In the genomic region with DNA sequence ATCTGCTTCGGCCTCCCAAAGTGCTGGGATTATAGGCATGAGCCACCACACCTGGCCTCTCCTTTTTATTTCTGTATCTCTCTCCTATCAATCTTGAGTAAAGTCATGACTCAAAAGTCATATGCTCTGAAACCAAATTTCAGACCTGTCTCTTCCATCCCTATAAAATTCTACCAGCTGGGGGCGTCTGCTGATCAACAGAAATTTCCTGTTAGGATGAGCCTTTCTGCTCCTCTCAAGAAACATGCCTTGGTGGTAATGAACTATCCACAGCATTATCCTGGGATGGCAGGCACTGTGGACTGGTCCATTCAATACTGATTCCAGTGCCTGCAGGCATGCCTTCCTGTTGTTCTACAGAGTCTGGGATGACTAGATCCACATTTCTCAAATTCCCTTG, we compare ENCODE assay signal across 15 cellular contexts.
DNase-seq lines count a peak whose midpoint lies in the region; ATAC-seq and TF ChIP-seq lines count a peak whose summit lies in the region.
"Had no signal": no experiment of that assay in that cellular context is flagged by ENCODE, and none has a peak within 500 bp of the region (broad histone marks: within the 10 kb centered on the region; RNA-seq: fewer than 3 reads in every experiment).

No MANE protein-coding gene starts in this region.

- H3K9ac ChIP-seq in MM.1S (ENCODE audit: low read length) = no peak overlapping the region

- H3K4me1 Mint-ChIP-seq in neural crest cell = no peaks in the 10 kb centered on the region
- H3K4me1 Mint-ChIP-seq: activated CD4-positive, alpha-beta T cell treated with anti-CD3 and anti-CD28 coated beads, Interleukin-2, amount 10 ng/mL, durations not matched to agents 24 days and 14 days had no signal

- no peaks in the 10 kb centered on the region for H3K9me3 Mint-ChIP-seq in neural crest cell
- H3K9me3 Mint-ChIP-seq: activated CD4-positive, alpha-beta T cell treated with anti-CD3 and anti-CD28 coated beads, Interleukin-2, amount 10 ng/mL, durations not matched to agents 24 days and 14 days had no signal

- H3K4me3 ChIP-seq in MM.1S (ENCODE audit: low read length) (no peak overlapping the region), WERI-Rb-1 (ENCODE audit: low read depth, low read length) (no peak overlapping the region)
- H3K4me3 ChIP-seq: tibial artery had no signal

- H2AFZ ChIP-seq in MM.1S (ENCODE audit: low read length) = no peak overlapping the region

- H3K27ac Mint-ChIP-seq in neural crest cell (ENCODE audit: unreplicated experiment) = no peak overlapping the region
- H3K27ac Mint-ChIP-seq: activated CD4-positive, alpha-beta T cell treated with anti-CD3 and anti-CD28 coated beads, Interleukin-2, amount 10 ng/mL, durations not matched to agents 24 days and 14 days had no signal

- no peaks in the 10 kb centered on the region for H3K36me3 ChIP-seq in MM.1S (replicated peaks; ENCODE audit: insufficient read depth, low read length)
- H3K36me3 ChIP-seq in WERI-Rb-1 = no peaks in the 10 kb centered on the region
- H3K36me3 ChIP-seq: tibial artery had no signal

- no peak for ATAC-seq in HG02938 (IDR thresholded peaks at IDR 0.05; ENCODE audit: unreplicated experiment)

- DNase-seq in NCI-H2081 (lab: John Stamatoyannopoulos, UW) (peak; percentile 3 to 38), NCI-H2081 treated with DMSO at 0.1 percent for 48 hours (lab: John Stamatoyannopoulos, UW) (no peak), MM.1S (peak; percentile 45), WERI-Rb-1 (peak; percentile 35), neural crest cell (ENCODE audit: low read depth, low spot score) (no peak), GDM1 (lab: John Stamatoyannopoulos, UW) (no peak)
- DNase-seq in stimulated activated CD4-positive, alpha-beta T cell treated with anti-CD3 and anti-CD28 coated beads, Interleukin-2, amount 100 ng/mL, for 24 hours = no peak
- DNase-seq: activated CD4-positive, alpha-beta T cell treated with anti-CD3 and anti-CD28 coated beads, Interleukin-2, amount 10 ng/mL, durations not matched to agents 24 days and 14 days; DMS79 treated with DMSO at 0.1 percent for 48 hours; KG1; mammary epithelial cell; NCI-H510A; T-helper 1 cell; tibial artery had no signal

- H3K36me3 Mint-ChIP-seq in neural crest cell (ENCODE audit: low read depth) = no peaks in the 10 kb centered on the region

- TF ChIP-seq CTCF in MM.1S (IDR thresholded peaks at IDR 0.05; ENCODE audit: low read length) = peak; percentile 40
- peak; percentile 37; the same call in 1 of the 2 replicates for TF ChIP-seq CTCF in WERI-Rb-1 (IDR thresholded peaks at IDR 0.05; ENCODE audit: low read depth, low read length)
- peak; percentile 41 for TF ChIP-seq CTCF in neural crest cell (conservative IDR thresholded peaks at IDR 0.05)

- no peaks in the 10 kb centered on the region for H4K20me1 ChIP-seq in MM.1S (ENCODE audit: insufficient read depth, low read length)

- peaks cover 9% of the 10 kb centered on the region for H3K27me3 Mint-ChIP-seq in neural crest cell (ENCODE audit: low read depth)
- H3K27me3 Mint-ChIP-seq: activated CD4-positive, alpha-beta T cell treated with anti-CD3 and anti-CD28 coated beads, Interleukin-2, amount 10 ng/mL, durations not matched to agents 24 days and 14 days had no signal

- H3K27ac ChIP-seq in MM.1S (ENCODE audit: low read length) = no peak overlapping the region
- no peak overlapping the region for H3K27ac ChIP-seq in WERI-Rb-1
- H3K27ac ChIP-seq: tibial artery had no signal

- H3K4me3 Mint-ChIP-seq in neural crest cell = no peak overlapping the region
- H3K4me3 Mint-ChIP-seq: activated CD4-positive, alpha-beta T cell treated with anti-CD3 and anti-CD28 coated beads, Interleukin-2, amount 10 ng/mL, durations not matched to agents 24 days and 14 days had no signal

- no peak overlapping the region for H3K4me2 ChIP-seq in MM.1S (ENCODE audit: low read depth, low read length)

- no peaks in the 10 kb centered on the region for H3F3A ChIP-seq in MM.1S (ENCODE audit: insufficient read depth, low read length)

- H3K9me2 ChIP-seq in MM.1S (replicated peaks; ENCODE audit: insufficient read depth, low read length) = no peaks in the 10 kb centered on the region

- no peaks in the 10 kb centered on the region for H3K79me2 ChIP-seq in MM.1S (ENCODE audit: low read length)

- H3K9me3 ChIP-seq in MM.1S (replicated peaks; ENCODE audit: insufficient read depth, low read length) (no peaks in the 10 kb centered on the region), WERI-Rb-1 (ENCODE audit: severe bottlenecking) (no peaks in the 10 kb centered on the region)
- H3K9me3 ChIP-seq: tibial artery had no signal

- H3K27me3 ChIP-seq in MM.1S (replicated peaks; ENCODE audit: insufficient read depth, low read length) = no peaks in the 10 kb centered on the region
- H3K27me3 ChIP-seq in WERI-Rb-1 (ENCODE audit: insufficient read depth, low read depth, severe bottlenecking) = no peaks in the 10 kb centered on the region
- H3K27me3 ChIP-seq: tibial artery had no signal

- no peaks in the 10 kb centered on the region for H3K4me1 ChIP-seq in MM.1S (ENCODE audit: low read length)
- H3K4me1 ChIP-seq: tibial artery had no signal

Comparison
In these comparisons a context has a peak if more than half of its experiments do, and no peak if none do; other contexts are left out.
1. DNase-seq: peak in NCI-H2081 (2 of 2), MM.1S (single experiment) and WERI-Rb-1 (single experiment); none in NCI-H2081 treated with DMSO at 0.1 percent for 48 hours (single experiment), neural crest cell (single experiment), GDM1 (single experiment) and stimulated activated CD4-positive, alpha-beta T cell treated with anti-CD3 and anti-CD28 coated beads, Interleukin-2, amount 100 ng/mL, for 24 hours (0 of 2).
2. Peak in every context shown above with its lines, with median percentiles within 50 percentile points of each other: CTCF ChIP-seq.